In the genomic region with DNA sequence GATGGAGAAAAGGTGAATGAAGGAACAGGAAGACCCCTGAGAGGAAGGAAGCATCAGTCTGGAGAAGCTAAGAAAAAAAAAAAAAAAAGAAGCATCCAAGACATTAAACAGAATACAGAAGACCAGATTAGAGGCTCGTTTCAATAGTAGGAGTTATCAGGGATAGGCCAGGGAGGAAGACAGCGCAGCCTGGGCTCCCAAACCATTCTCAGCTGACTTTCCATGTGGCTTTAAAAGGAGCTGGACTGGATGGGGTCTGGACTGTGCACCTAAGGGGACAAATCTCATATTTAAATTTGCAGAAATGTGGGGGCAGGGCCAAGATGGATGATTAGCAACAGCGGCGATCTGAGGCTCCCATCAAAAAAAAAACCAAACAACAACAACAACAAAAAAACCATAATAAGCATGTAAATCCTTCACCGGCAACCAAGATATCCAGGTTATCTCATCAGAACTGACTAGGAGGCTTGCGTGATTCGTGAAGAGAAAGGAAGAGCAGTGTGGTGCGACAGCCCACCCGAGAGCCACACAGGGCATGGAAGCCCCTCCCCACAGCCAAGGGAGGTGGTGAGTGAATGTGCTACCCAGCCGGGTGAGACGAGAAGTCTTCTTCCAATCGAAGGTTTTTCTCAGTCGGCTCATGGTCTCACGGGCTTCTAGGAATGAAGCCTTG, we compare ENCODE assay signal across 18 cellular contexts.
DNase-seq lines count a peak whose midpoint lies in the region; ATAC-seq, FAIRE-seq and TF ChIP-seq lines count a peak whose summit lies in the region.
"Had no signal": no experiment of that assay in that cellular context is flagged by ENCODE, and none has a peak within 500 bp of the region (broad histone marks: within the 10 kb centered on the region; RNA-seq: fewer than 3 reads in every experiment).

No MANE protein-coding gene starts in this region.

- no peak overlapping the region for H4K8ac ChIP-seq in H1 (ENCODE audit: extremely low read depth, insufficient read depth, low read length)

- H4K5ac ChIP-seq in H1 (ENCODE audit: insufficient read length, low read depth, low read length) = no peak overlapping the region

- no peaks in the 10 kb centered on the region for H3K79me1 ChIP-seq in H1 (ENCODE audit: low read depth, low read length)

- no peaks in the 10 kb centered on the region for H3K36me3 Mint-ChIP-seq in CD8-positive, alpha-beta memory T cell
- H3K36me3 Mint-ChIP-seq: activated naive CD8-positive, alpha-beta T cell; brain had no signal

- no peak overlapping the region for H3K56ac ChIP-seq in H1 (replicated peaks; ENCODE audit: insufficient read length, low read depth, low read length)

- intact Hi-C loops in PC-3 (cut with micrococcal nuclease) (no loop called here), colonic mucosa (cut with DNase I) (no loop called here)

- H2AFZ ChIP-seq in PC-3 (ENCODE audit: low read length) = peak overlapping the region; percentile 97
- peak overlapping the region; percentile 87; the same call in 1 of the 2 replicates for H2AFZ ChIP-seq in H1 (ENCODE audit: low read length)
- H2AFZ ChIP-seq: GM23248 had no signal

- TF ChIP-seq CTCF in A549 (IDR thresholded peaks at IDR 0.05) (no peak), PC-3 (conservative IDR thresholded peaks at IDR 0.05; ENCODE audit: low read depth, low read length) (no peak), H1 (IDR thresholded peaks at IDR 0.05; ENCODE audit: control extremely low read depth in 1 of 3, insufficient read depth in 1 of 3, low read depth in 1 of 3, low read length in 3 of 3) (no peak), colonic mucosa (IDR thresholded peaks at IDR 0.05) (no peak)

- no peak overlapping the region for H3K14ac ChIP-seq in H1 (ENCODE audit: insufficient read length)

- H3K4me2 ChIP-seq in A549 = peak overlapping the region; percentile 53
- H3K4me2 ChIP-seq in PC-3 (ENCODE audit: low read length) = peak overlapping the region; percentile 95
- no peak overlapping the region for H3K4me2 ChIP-seq in H1 (ENCODE audit: insufficient read depth in 1 of 2, low read depth in 2 of 2, low read length in 2 of 2)

- H2BK20ac ChIP-seq in H1 (ENCODE audit: low read length) = peak overlapping the region; percentile 55; the same call in 1 of the 2 replicates

- H3K4me1 ChIP-seq in A549 (no peaks in the 10 kb centered on the region), PC-3 (ENCODE audit: insufficient read depth, low read length) (peaks cover 15% of the 10 kb centered on the region), H1 (replicated peaks in 1 of 4; ENCODE audit: control insufficient read depth in 3 of 4, insufficient read depth in 4 of 4, low read length in 3 of 4) (peaks cover 0 to 7% (median 0%) of the 10 kb centered on the region in 4 experiments; a peak in 3 of 7 replicates), colonic mucosa (no peaks in the 10 kb centered on the region)
- H3K4me1 ChIP-seq in CD8-positive, alpha-beta memory T cell (ENCODE audit: insufficient read depth, low read length) = no peaks in the 10 kb centered on the region
- H3K4me1 ChIP-seq: right atrium auricular region had no signal

- no peaks in the 10 kb centered on the region for H3K27me3 ChIP-seq in CD8-positive, alpha-beta memory T cell (ENCODE audit: insufficient read depth, low read length, poor library complexity, severe bottlenecking)
- no peaks in the 10 kb centered on the region for H3K27me3 ChIP-seq in PC-3 (ENCODE audit: low read length)
- H3K27me3 ChIP-seq in H1 (replicated peaks in 1 of 4; ENCODE audit: control insufficient read depth in 3 of 4, extremely low read depth in 1 of 4, insufficient read depth in 3 of 4, low read length in 3 of 4) = no peaks in the 10 kb centered on the region
- H3K27me3 ChIP-seq in colonic mucosa = no peaks in the 10 kb centered on the region
- H3K27me3 ChIP-seq: right atrium auricular region had no signal

- H3K4me3 ChIP-seq in A549 (peak overlapping the region; percentile 34), PC-3 (ENCODE audit: low read length) (peak overlapping the region; percentile 92), H1 (ENCODE audit: extremely low read depth in 1 of 4, insufficient read depth in 2 of 4, low read depth in 3 of 4, low read length in 4 of 4) (no peak overlapping the region), colonic mucosa (no peak overlapping the region)
- H3K4me3 ChIP-seq in CD8-positive, alpha-beta memory T cell (ENCODE audit: low read length) = peak overlapping the region; percentile 30
- H3K4me3 ChIP-seq: coronary artery, GM23248, right atrium auricular region had no signal

- H3K9me2 ChIP-seq in PC-3 (replicated peaks; ENCODE audit: low read length) = no peaks in the 10 kb centered on the region

- H3K23me2 ChIP-seq in H1 (ENCODE audit: low read depth, low read length) = no peaks in the 10 kb centered on the region

- H3K9ac ChIP-seq in PC-3 (ENCODE audit: low read length) = peak overlapping the region; percentile 55; the same call in 1 of the 2 replicates
- H3K9ac ChIP-seq in H1 (replicated peaks in 1 of 4; ENCODE audit: extremely low read depth in 1 of 4, low read depth in 3 of 4, low read length in 3 of 4) = no peak overlapping the region
- no peak overlapping the region for H3K9ac ChIP-seq in colonic mucosa (ENCODE audit: low read depth in 2 of 2, low read length in 2 of 2)
- H3K9ac ChIP-seq: GM23248 had no signal

- no peak overlapping the region for H2BK12ac ChIP-seq in H1 (ENCODE audit: low read depth, low read length)

- H3K23ac ChIP-seq in H1 (ENCODE audit: insufficient read length) = no peak overlapping the region

- H3K36me3 ChIP-seq in CD8-positive, alpha-beta memory T cell (ENCODE audit: insufficient read depth, low read length) = no peaks in the 10 kb centered on the region
- H3K36me3 ChIP-seq in PC-3 (ENCODE audit: low read depth, low read length) (no peaks in the 10 kb centered on the region), H1 (ENCODE audit: control insufficient read depth in 2 of 4, insufficient read depth in 4 of 4, low read length in 3 of 4) (no peaks in the 10 kb centered on the region), colonic mucosa (no peaks in the 10 kb centered on the region)
- H3K36me3 ChIP-seq: right atrium auricular region had no signal

- BruUV-seq in PC-3 (replicated peaks; lab: Mats Ljungman, UMichigan) = no TSS peak

- H4K20me1 ChIP-seq in PC-3 (ENCODE audit: low read length) (no peaks in the 10 kb centered on the region), H1 (replicated peaks in 1 of 2; ENCODE audit: control insufficient read depth in 1 of 2, insufficient read depth in 2 of 2, low read length in 2 of 2) (no peaks in the 10 kb centered on the region)

- no peak overlapping the region for H2BK5ac ChIP-seq in H1 (ENCODE audit: low read depth, low read length)

- peak overlapping the region in 1 of 8 donors; percentile 55 for H3K27ac Mint-ChIP-seq in CD8-positive, alpha-beta memory T cell
- H3K27ac Mint-ChIP-seq: activated CD8-positive, alpha-beta T cell treated with anti-CD3 and anti-CD28 coated beads for 36 hours; activated naive CD8-positive, alpha-beta T cell; activated T-cell treated with anti-CD3 and anti-CD28 coated beads, Interleukin-2, amount 50 U/mL, for 24 hours; brain had no signal

- no peak overlapping the region for H3K4ac ChIP-seq in H1 (replicated peaks; ENCODE audit: insufficient read length, low read depth, low read length)

- DNase-seq in A549 (ENCODE audit: low read depth in 1 of 2, low spot score in 1 of 2) = no peak
- DNase-seq in CD8-positive, alpha-beta memory T cell = no peak
- DNase-seq in PC-3 = no peak
- DNase-seq in H1 (ENCODE audit: low read depth in 1 of 2, low spot score in 2 of 2) = no peak
- no peak for DNase-seq in colonic mucosa
- DNase-seq in activated effector memory CD4-positive, alpha-beta T cell treated with anti-CD3 and anti-CD28 coated beads, Interleukin-2, amount 50 U/mL, for 16 hours = no peak
- DNase-seq: activated T-cell treated with anti-CD3 and anti-CD28 coated beads, Interleukin-2, amount 50 U/mL, for 24 hours; AML-193; GM23248 had no signal

- no peak overlapping the region for H3K27ac ChIP-seq in A549
- H3K27ac ChIP-seq in CD8-positive, alpha-beta memory T cell (ENCODE audit: low read depth, low read length) = no peak overlapping the region
- no peak overlapping the region for H3K27ac ChIP-seq in PC-3 (ENCODE audit: low read length)
- no peak overlapping the region for H3K27ac ChIP-seq in H1 (ENCODE audit: low read depth, low read length)
- H3K27ac ChIP-seq in colonic mucosa = no peak overlapping the region
- H3K27ac ChIP-seq: coronary artery, GM23248, right atrium auricular region, VCaP had no signal

- peaks cover 4 to 9% (median 5%) of the 10 kb centered on the region in 3 donors for H3K4me1 Mint-ChIP-seq in CD8-positive, alpha-beta memory T cell
- H3K4me1 Mint-ChIP-seq: brain had no signal

- FAIRE-seq in A549 (lab: Jason Lieb, UNC) (no peak), H1 (lab: Jason Lieb, UNC) (no peak)
- FAIRE-seq: endometrium had no signal

- H3K79me2 ChIP-seq in PC-3 (ENCODE audit: low read length) (no peaks in the 10 kb centered on the region), H1 (ENCODE audit: control insufficient read depth in 1 of 2, insufficient read depth in 2 of 2, low read length in 2 of 2) (no peaks in the 10 kb centered on the region)

- 70% methylated on average over 14 of the region's 14 CpGs for WGBS in A549 (ENCODE audit: missing lambda C conversion rate)
- WGBS in H1 (ENCODE audit: extremely low coverage in 1 of 2, insufficient coverage in 1 of 2, insufficient read length in 1 of 2, insufficient replicate concordance in 2 of 2, low coverage in 1 of 2, low lambda C conversion rate in 2 of 2, missing lambda C conversion rate in 1 of 2), 2 experiments = 94% methylated on average over 14 of the region's 14 CpGs; no CpG with 5 or more reads in 1 of the 2 experiments

- TF ChIP-seq EP300 in A549 (IDR thresholded peaks at IDR 0.05) (no peak), H1 (IDR thresholded peaks at IDR 0.05; ENCODE audit: borderline replicate concordance in 1 of 2, low read depth in 2 of 2, low read length in 2 of 2) (no peak)

- CTCF ChIA-PET in A549 (lab: Yijun Ruan, JAX) = interaction anchor here (1.1 to 1.3 kb wide), 4 partner anchors 19 to 65 kb away, joined by 3 to 4 read pairs (median 3); no protein-coding TSS in a partner anchor
- CTCF ChIA-PET in CD8-positive, alpha-beta memory T cell (lab: Charles Lee) = no interaction called here
- CTCF ChIA-PET in PC-3 (lab: Charles Lee) = no interaction called here
- CTCF ChIA-PET in H1 (lab: Charles Lee; ENCODE audit: partially characterized antibody) = interaction anchor here (0.6 to 1.2 kb wide), 5 partner anchors 10 to 88 kb away, joined by 3 read pairs; no protein-coding TSS in a partner anchor

- no peak overlapping the region for H2BK15ac ChIP-seq in H1 (ENCODE audit: low read length)

- H3K27me3 Mint-ChIP-seq in CD8-positive, alpha-beta memory T cell = peaks cover 0 to 1% of the 10 kb centered on the region in 2 donors
- H3K27me3 Mint-ChIP-seq: activated CD8-positive, alpha-beta T cell treated with anti-CD3 and anti-CD28 coated beads for 36 hours; activated naive CD8-positive, alpha-beta T cell; activated T-cell treated with anti-CD3 and anti-CD28 coated beads, Interleukin-2, amount 50 U/mL, for 24 hours had no signal

- no peak for TF ChIP-seq POLR2A in A549 (IDR thresholded peaks at IDR 0.05; ENCODE audit: low read length)
- no peak for TF ChIP-seq POLR2A in H1 (IDR thresholded peaks at IDR 0.05; ENCODE audit: control extremely low read depth in 1 of 2, low read depth in 2 of 2, low read length in 2 of 2)

- no peak overlapping the region for H2BK120ac ChIP-seq in H1 (replicated peaks; ENCODE audit: low read depth, low read length)

- H3K18ac ChIP-seq in H1 (ENCODE audit: extremely low read depth, low read length) = no peak overlapping the region

- H2AK5ac ChIP-seq in H1 (ENCODE audit: low read depth, low read length) = no peak overlapping the region

- H3K9me3 Mint-ChIP-seq in CD8-positive, alpha-beta memory T cell = peaks cover 3 to 9% (median 7%) of the 10 kb centered on the region in 5 donors

- TF ChIP-seq RAD21 in A549 (conservative IDR thresholded peaks at IDR 0.05 in 1 of 2, IDR thresholded peaks at IDR 0.05 in 1 of 2) (no peak), H1 (IDR thresholded peaks at IDR 0.05 in 1 of 2, conservative IDR thresholded peaks at IDR 0.05 in 1 of 2; ENCODE audit: low read depth in 2 of 2, low read length in 2 of 2) (no peak)

- H3F3A ChIP-seq in PC-3 (ENCODE audit: low read length, unreplicated experiment) = no peaks in the 10 kb centered on the region

- POLR2A ChIA-PET in A549 (lab: Yijun Ruan, JAX) = no interaction called here
- POLR2A ChIA-PET in CD8-positive, alpha-beta memory T cell (lab: Charles Lee) = no interaction called here
- POLR2A ChIA-PET in PC-3 (lab: Charles Lee; ENCODE audit: unreplicated experiment) = no interaction called here
- POLR2A ChIA-PET in H1 (lab: Charles Lee; ENCODE audit: partially characterized antibody) = no interaction called here

- no peaks in the 10 kb centered on the region for H3K9me3 ChIP-seq in A549
- H3K9me3 ChIP-seq in CD8-positive, alpha-beta memory T cell (ENCODE audit: low read length) = no peaks in the 10 kb centered on the region
- H3K9me3 ChIP-seq in PC-3 (ENCODE audit: low read length) = no peaks in the 10 kb centered on the region
- H3K9me3 ChIP-seq in H1 (ENCODE audit: insufficient read depth in 2 of 2, low read depth in 1 of 2, low read length in 1 of 2) = no peaks in the 10 kb centered on the region
- H3K9me3 ChIP-seq in colonic mucosa = no peaks in the 10 kb centered on the region
- H3K9me3 ChIP-seq: right atrium auricular region had no signal

- no peak for ATAC-seq in A549
- peak; percentile 35; the same call in 1 of the 2 replicates for ATAC-seq in PC-3
- ATAC-seq in HG03442 (IDR thresholded peaks at IDR 0.05; ENCODE audit: unreplicated experiment) = no peak
- ATAC-seq in HG02588 (IDR thresholded peaks at IDR 0.05; ENCODE audit: unreplicated experiment) = no peak
- ATAC-seq: activated CD8-positive, alpha-beta T cell treated with anti-CD3 and anti-CD28 coated beads for 36 hours had no signal

- H3K4me3 Mint-ChIP-seq in CD8-positive, alpha-beta memory T cell = peak overlapping the region in 2 of 7 donors; percentile 8 to 36
- H3K4me3 Mint-ChIP-seq: activated CD8-positive, alpha-beta T cell treated with anti-CD3 and anti-CD28 coated beads for 36 hours; activated naive CD8-positive, alpha-beta T cell; activated T-cell treated with anti-CD3 and anti-CD28 coated beads, Interleukin-2, amount 50 U/mL, for 24 hours; brain had no signal

- no peak overlapping the region for H4K91ac ChIP-seq in H1 (replicated peaks; ENCODE audit: insufficient read length, low read length)

Comparison
In these comparisons a context has a peak if more than half of its experiments do, and no peak if none do; other contexts are left out.
1. H3K4me2 ChIP-seq: peak in A549 (single experiment) and PC-3 (single experiment); none in H1 (0 of 2).
2. H3K4me3 ChIP-seq: peak in A549 (single experiment), CD8-positive, alpha-beta memory T cell (single experiment) and PC-3 (single experiment); none in H1 (0 of 4) and colonic mucosa (single experiment).
3. CTCF ChIA-PET loops: an anchor here in A549 (1.1 to 1.3 kb wide) and H1 (0.6 to 1.2 kb wide); none called in CD8-positive, alpha-beta memory T cell and PC-3.